Comparison of ENCODE assay signal across 19 cellular contexts in genomic region chr2:48993576-48993975, GRCh38.
DNase-seq lines count a peak whose midpoint lies in the region; ATAC-seq lines count a peak whose summit lies in the region.
"Had no signal": no experiment of that assay in that cellular context is flagged by ENCODE, and none has a peak within 500 bp of the region (broad histone marks: within the 10 kb centered on the region; RNA-seq: fewer than 3 reads in every experiment).

No MANE protein-coding gene starts in this region.

- DNase-seq in left ventricle myocardium superior (no peak), Right ventricle myocardium inferior (ENCODE audit: missing footprints) (no peak), MV-4-11 (lab: John Stamatoyannopoulos, UW) (no peak), NCI-H1436 treated with DMSO at 0.1 percent for 48 hours (lab: John Stamatoyannopoulos, UW) (no peak)
- DNase-seq: activated CD4-positive, alpha-beta T cell treated with anti-CD3 and anti-CD28 coated beads for 1 hour; activated CD8-positive, alpha-beta memory T cell treated with anti-CD3 and anti-CD28 coated beads, Interleukin-2, amount 50 U/mL, for 4 hours; activated naive CD4-positive, alpha-beta T cell treated with Interleukin-2 at 50 U/mL for 16 hours; CD8-positive, alpha-beta memory T cell; glutamatergic neuron; immature natural killer cell; natural killer cell; NCI-H187 treated with DMSO at 0.1 percent for 48 hours; NCI-H526 treated with DMSO at 0.1 percent for 48 hours; stimulated activated naive CD4-positive, alpha-beta T cell treated with Interleukin-2 at 50 U/mL for 16 hours; T1000 had no signal

- intact Hi-C loops in left ventricle myocardium superior (cut with micrococcal nuclease) (no loop called here), Right ventricle myocardium inferior (cut with DNase I) (no loop called here)

- ATAC-seq in GM18520 (IDR thresholded peaks at IDR 0.05; ENCODE audit: unreplicated experiment) (peak; percentile 38), GM19467 (IDR thresholded peaks at IDR 0.05; ENCODE audit: unreplicated experiment) (peak; percentile 40), HG02798 (IDR thresholded peaks at IDR 0.05; ENCODE audit: poor library complexity, unreplicated experiment) (peak; percentile 47), HG03460 (IDR thresholded peaks at IDR 0.05; ENCODE audit: unreplicated experiment) (peak; percentile 45), left ventricle myocardium superior (no peak), Right ventricle myocardium inferior (no peak)
- ATAC-seq: natural killer cell had no signal

Comparison
In these comparisons a context has a peak if more than half of its experiments do, and no peak if none do; other contexts are left out.
1. ATAC-seq: peak in GM18520 (single experiment), GM19467 (single experiment), HG02798 (single experiment) and HG03460 (single experiment); none in left ventricle myocardium superior (single experiment) and Right ventricle myocardium inferior (single experiment).